19 cellular contexts compared by ENCODE assay signal in the genomic region with DNA sequence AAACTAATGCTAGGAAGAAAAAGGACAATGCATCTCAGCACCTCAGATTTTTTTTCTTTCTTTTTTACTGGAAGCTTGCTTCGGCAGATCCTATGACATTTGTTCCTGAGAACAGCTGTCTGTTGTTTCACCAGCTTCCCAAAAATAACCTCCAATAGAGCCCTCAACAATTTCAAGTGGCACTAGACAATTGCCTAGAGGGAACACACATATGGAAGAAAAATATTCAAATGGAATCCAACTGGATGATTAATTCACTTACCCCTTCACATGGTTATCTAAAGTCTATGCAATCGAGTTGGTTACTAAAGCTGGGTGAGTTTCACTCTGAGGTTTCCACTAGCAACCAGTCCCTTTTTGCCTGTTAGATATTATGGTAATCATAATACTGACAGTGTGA. TPM values are rescaled to one million over a fixed set of nuclear protein-coding genes. Genes with fewer than 3 reads are reported as not detected.
A peak's percentile ranks its signal among the peaks of the same experiment; 100 is the strongest.
DNase-seq lines count a peak whose midpoint lies in the region; TF ChIP-seq lines count a peak whose summit lies in the region.
"Had no signal": no experiment of that assay in that cellular context is flagged by ENCODE, and none has a peak within 500 bp of the region (broad histone marks: within the 10 kb centered on the region; RNA-seq: fewer than 3 reads in every experiment).

A gene with protein sequence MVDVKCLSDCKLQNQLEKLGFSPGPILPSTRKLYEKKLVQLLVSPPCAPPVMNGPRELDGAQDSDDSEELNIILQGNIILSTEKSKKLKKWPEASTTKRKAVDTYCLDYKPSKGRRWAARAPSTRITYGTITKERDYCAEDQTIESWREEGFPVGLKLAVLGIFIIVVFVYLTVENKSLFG (minus strand): TSS at position 329 of the 400 bp plus-strand sequence. CDS start 1,520 bp downstream, outside the sequence.

- H3K79me2 ChIP-seq in neural cell (replicated peaks; ENCODE audit: insufficient read depth, low read length) (no peaks in the 10 kb centered on the region), hepatocyte (no peaks in the 10 kb centered on the region)

- no peaks in the 10 kb centered on the region for H3F3A ChIP-seq in neural cell (ENCODE audit: insufficient read depth, low read length, poor library complexity, severe bottlenecking)

- peak; percentile 54 for DNase-seq in LHCN-M2 (ENCODE audit: low read depth)
- DNase-seq in NCI-H2107 treated with DMSO at 0.1 percent for 48 hours (lab: John Stamatoyannopoulos, UW; ENCODE audit: unreplicated experiment): peak; percentile 80
- no peak for DNase-seq in hepatocyte (ENCODE audit: low spot score)
- no peak for DNase-seq in T-helper 2 cell treated with Interferon-gamma antibody and Interleukin-4, amounts not matched to agents 5 μg/mL and 100 μg/mL, for 36 hours (ENCODE audit: low spot score)
- DNase-seq in GF-D8 (lab: John Stamatoyannopoulos, UW): no peak
- DNase-seq: activated CD8-positive, alpha-beta T cell treated with anti-CD3 and anti-CD28 coated beads, Interleukin-2, amount 10 ng/mL, durations not matched to agents 7 days and 5 days; activated effector memory CD4-positive, alpha-beta T cell treated with Interleukin-2 at 50 U/mL for 16 hours; EL; erythroblast; KG1; left colon; naive B cell; NCI-H1930; stimulated activated CD4-positive, alpha-beta T cell treated with anti-CD3 and anti-CD28 coated beads, Interleukin-15, amount 100 ng/mL, for 24 hours had no signal

- WGBS in hepatocyte (ENCODE audit: low lambda C conversion rate, missing lambda C conversion rate): 65% methylated on average over 2 of the region's 2 CpGs

- H3K4me2 ChIP-seq in neural cell (ENCODE audit: low read length) (no peak within 1 kb of the TSS), hepatocyte (no peak within 1 kb of the TSS)

- no peak for TF ChIP-seq CTCF in brain (conservative IDR thresholded peaks at IDR 0.05)
- TF ChIP-seq CTCF in neural cell (IDR thresholded peaks at IDR 0.05; ENCODE audit: poor library complexity, severe bottlenecking): no peak
- TF ChIP-seq CTCF in hepatocyte (IDR thresholded peaks at IDR 0.05; ENCODE audit: poor library complexity): no peak

- peaks cover 7% of the 10 kb centered on the region for H3K27me3 Mint-ChIP-seq in brain
- peaks cover 65% of the 10 kb centered on the region for H3K27me3 Mint-ChIP-seq in T-helper 2 cell treated with Interferon-gamma antibody and Interleukin-4, amounts not matched to agents 5 μg/mL and 100 μg/mL, for 36 hours (ENCODE audit: low read depth)

- H2AFZ ChIP-seq in neural cell (ENCODE audit: low read depth, low read length): no peak within 1 kb of the TSS
- no peak within 1 kb of the TSS for H2AFZ ChIP-seq in hepatocyte

- TF ChIP-seq RAD21 in neural cell (conservative IDR thresholded peaks at IDR 0.05): no peak

- H3K27ac ChIP-seq in neural cell (ENCODE audit: low read length) (peak within 1 kb of the TSS; percentile 27), hepatocyte (no peak within 1 kb of the TSS)
- H3K27ac ChIP-seq: ascending aorta; BLaER1 treated with 17β-estradiol and CSF1 and Interleukin-3, amounts not matched to agents 10 nM and 100 nM; VCaP had no signal

- H4K20me1 ChIP-seq in neural cell (ENCODE audit: insufficient read depth): no peaks in the 10 kb centered on the region
- no peaks in the 10 kb centered on the region for H4K20me1 ChIP-seq in hepatocyte (ENCODE audit: insufficient read depth, poor library complexity, severe bottlenecking)
- H4K20me1 ChIP-seq: BLaER1 treated with 17β-estradiol and CSF1 and Interleukin-3, amounts not matched to agents 10 nM and 100 nM had no signal

- H3K9me3 ChIP-seq in neural cell (ENCODE audit: low read length): no peaks in the 10 kb centered on the region
- H3K9me3 ChIP-seq in hepatocyte (ENCODE audit: low read depth): no peaks in the 10 kb centered on the region
- H3K9me3 ChIP-seq: ascending aorta; BLaER1 treated with 17β-estradiol and CSF1 and Interleukin-3, amounts not matched to agents 10 nM and 100 nM had no signal

- no peaks in the 10 kb centered on the region for H3K9me3 Mint-ChIP-seq in brain
- no peaks in the 10 kb centered on the region for H3K9me3 Mint-ChIP-seq in T-helper 2 cell treated with Interferon-gamma antibody and Interleukin-4, amounts not matched to agents 5 μg/mL and 100 μg/mL, for 36 hours
- H3K9me3 Mint-ChIP-seq: naive B cell had no signal

- TF ChIP-seq EP300 in neural cell (conservative IDR thresholded peaks at IDR 0.05; ENCODE audit: poor library complexity, severe bottlenecking): no peak

- no peak within 1 kb of the TSS for H3K9ac ChIP-seq in neural cell (ENCODE audit: low read length)
- H3K9ac ChIP-seq: BLaER1 treated with 17β-estradiol and CSF1 and Interleukin-3, amounts not matched to agents 10 nM and 100 nM had no signal

- peaks cover 81% of the 10 kb centered on the region for H3K4me1 Mint-ChIP-seq in brain
- no peaks in the 10 kb centered on the region for H3K4me1 Mint-ChIP-seq in T-helper 2 cell treated with Interferon-gamma antibody and Interleukin-4, amounts not matched to agents 5 μg/mL and 100 μg/mL, for 36 hours (ENCODE audit: low read depth)

- no peaks in the 10 kb centered on the region for H3K9me2 ChIP-seq in neural cell (ENCODE audit: insufficient read depth, low read length)
- H3K9me2 ChIP-seq in hepatocyte (replicated peaks; ENCODE audit: insufficient read depth): no peaks in the 10 kb centered on the region

- no peaks in the 10 kb centered on the region for H3K4me1 ChIP-seq in hepatocyte (ENCODE audit: insufficient read depth)
- H3K4me1 ChIP-seq: ascending aorta had no signal

- H3K36me3 ChIP-seq in neural cell (ENCODE audit: insufficient read depth, low read length): peaks cover 10% of the 10 kb centered on the region
- no peaks in the 10 kb centered on the region for H3K36me3 ChIP-seq in hepatocyte (replicated peaks; ENCODE audit: insufficient read depth, low read depth)
- H3K36me3 ChIP-seq: ascending aorta; BLaER1 treated with 17β-estradiol and CSF1 and Interleukin-3, amounts not matched to agents 10 nM and 100 nM had no signal

- peak within 1 kb of the TSS in 2 of 5 experiments; percentile 3 to 11 for H3K4me3 Mint-ChIP-seq in brain
- no peak within 1 kb of the TSS for H3K4me3 Mint-ChIP-seq in T-helper 2 cell treated with Interferon-gamma antibody and Interleukin-4, amounts not matched to agents 5 μg/mL and 100 μg/mL, for 36 hours
- H3K4me3 Mint-ChIP-seq: activated CD8-positive, alpha-beta T cell treated with anti-CD3 and anti-CD28 coated beads, Interleukin-2, amount 10 ng/mL, durations not matched to agents 7 days and 5 days; naive B cell had no signal

- peaks cover 28% of the 10 kb centered on the region for H3K36me3 Mint-ChIP-seq in brain
- H3K36me3 Mint-ChIP-seq in T-helper 2 cell treated with Interferon-gamma antibody and Interleukin-4, amounts not matched to agents 5 μg/mL and 100 μg/mL, for 36 hours (ENCODE audit: low read depth): no peaks in the 10 kb centered on the region
- H3K36me3 Mint-ChIP-seq: naive B cell had no signal

- H3K27me3 ChIP-seq in neural cell (ENCODE audit: insufficient read depth, low read depth, low read length) (no peaks in the 10 kb centered on the region), hepatocyte (peaks cover 51% of the 10 kb centered on the region)
- H3K27me3 ChIP-seq: ascending aorta; BLaER1 treated with 17β-estradiol and CSF1 and Interleukin-3, amounts not matched to agents 10 nM and 100 nM had no signal

- H3K27ac Mint-ChIP-seq in brain: peak within 1 kb of the TSS; percentile 4 to 77 (median 52)
- no peak within 1 kb of the TSS for H3K27ac Mint-ChIP-seq in T-helper 2 cell treated with Interferon-gamma antibody and Interleukin-4, amounts not matched to agents 5 μg/mL and 100 μg/mL, for 36 hours
- H3K27ac Mint-ChIP-seq: activated CD8-positive, alpha-beta T cell treated with anti-CD3 and anti-CD28 coated beads, Interleukin-2, amount 10 ng/mL, durations not matched to agents 7 days and 5 days; naive B cell had no signal

- H3K4me3 ChIP-seq in neural cell (ENCODE audit: low read length) (peak within 1 kb of the TSS; percentile 9), hepatocyte (no peak within 1 kb of the TSS)
- H3K4me3 ChIP-seq: ascending aorta; BLaER1 treated with 17β-estradiol and CSF1 and Interleukin-3, amounts not matched to agents 10 nM and 100 nM had no signal

TF ChIP-seq in neural cell, 6 proteins besides CTCF, POLR2A, EP300 and RAD21:
- TF ChIP-seq EZH2 (IDR thresholded peaks at IDR 0.05; ENCODE audit: borderline replicate concordance, insufficient read depth, low read length, poor library complexity, severe bottlenecking) (no peak), TAF1 (IDR thresholded peaks at IDR 0.05; ENCODE audit: low read depth) (no peak), POLR2AphosphoS5 (IDR thresholded peaks at IDR 0.05) (no peak), SMC3 (conservative IDR thresholded peaks at IDR 0.05; ENCODE audit: poor library complexity) (no peak), MXI1 (conservative IDR thresholded peaks at IDR 0.05; ENCODE audit: poor library complexity, severe bottlenecking) (no peak)

RNA-seq across cellular contexts. Expression of the gene that starts here (rescaled TPM):
- not detected in 2 replicates for total RNA-seq in LHCN-M2 (2014; rRNA removed)
- polyA plus RNA-seq in LHCN-M2 (2012): not detected
- polyA plus RNA-seq in brain (ENCODE audit: insufficient read depth, low read depth, low replicate concordance): not detected
- polyA plus RNA-seq in neural cell: 62.8 and 67.6 TPM in 2 replicates
- 51.1 and 51.6 TPM in 2 replicates for polyA minus RNA-seq in neural cell
- 2.4 TPM in 1 of 2 replicates, not detected in the other for total RNA-seq in hepatocyte
- 0.35 and 2.6 TPM in 2 replicates for polyA plus RNA-seq in hepatocyte
- total RNA-seq: ascending aorta had no signal

Comparison
In these comparisons a context has a peak if more than half of its experiments do, and no peak if none do; other contexts are left out.
1. RNA of the gene that starts here (polyA plus RNA-seq): 62.8 to 67.6 TPM in neural cell; 0.35 to 2.6 TPM in hepatocyte and not detected in brain (single experiment); every median in the first group is over 10 times any median in the second.
2. Peak in DNase-seq in LHCN-M2; RNA of the gene not detected or under 1 TPM.